In genomic region chr2:177908182-177908581, GRCh38 we compare ENCODE assay signal across 1 cellular context.
TF ChIP-seq lines count a peak whose summit lies in the region.

No MANE protein-coding gene starts in this region.

TF ChIP-seq in IMR-90, 13 proteins besides CTCF, POLR2A, EP300 and RAD21 (continued from another document):
- TF ChIP-seq ELK1 (IDR thresholded peaks at IDR 0.05; ENCODE audit: borderline replicate concordance, low read depth, low read length) (no peak), NFE2L2 (IDR thresholded peaks at IDR 0.05; ENCODE audit: low read depth, low read length) (no peak)
